9 cellular contexts compared by ENCODE assay signal in genomic region chr15:40054056-40054745, GRCh38. TPM values are rescaled to one million over a fixed set of nuclear protein-coding genes. Genes with fewer than 3 reads are reported as not detected.
DNase-seq lines count a peak whose midpoint lies in the region; ATAC-seq, FAIRE-seq and TF ChIP-seq lines count a peak whose summit lies in the region.
"Had no signal": no experiment of that assay in that cellular context is flagged by ENCODE, and none has a peak within 500 bp of the region (broad histone marks: within the 10 kb centered on the region; RNA-seq: fewer than 3 reads in every experiment).

No MANE protein-coding gene starts in this region.

- peak overlapping the region in 6 of 9 donors; percentile 25 to 91 (median 78) for H3K27ac Mint-ChIP-seq in naive thymus-derived CD4-positive, alpha-beta T cell

- ATAC-seq in GM18867 (IDR thresholded peaks at IDR 0.05; ENCODE audit: unreplicated experiment) (peak; percentile 52), GM21723 (IDR thresholded peaks at IDR 0.05; ENCODE audit: unreplicated experiment) (peak; percentile 51)
- peak; percentile 8 for ATAC-seq in naive thymus-derived CD4-positive, alpha-beta T cell

- peaks cover 0 to 2% (median 0%) of the 10 kb centered on the region in 11 donors for H3K9me3 Mint-ChIP-seq in naive thymus-derived CD4-positive, alpha-beta T cell

- peak overlapping the region; percentile 49; the same call in 1 of the 2 replicates for H3K9ac ChIP-seq in Karpas-422 (ENCODE audit: low read length)

- peaks cover 46 to 84% (median 72%) of the 10 kb centered on the region in 7 donors for H3K4me1 Mint-ChIP-seq in naive thymus-derived CD4-positive, alpha-beta T cell

- H3K36me3 ChIP-seq in Karpas-422 (ENCODE audit: insufficient read depth, low read length), result no peaks in the 10 kb centered on the region
- H3K36me3 ChIP-seq in naive thymus-derived CD4-positive, alpha-beta T cell (ENCODE audit: control insufficient read depth in 2 of 3, insufficient read depth in 3 of 3, low read length in 3 of 3), result no peaks in the 10 kb centered on the region
- no peaks in the 10 kb centered on the region for H3K36me3 ChIP-seq in H7 (replicated peaks; ENCODE audit: control insufficient read depth, insufficient read depth, low read length)

- no peaks in the 10 kb centered on the region for H3K9me2 ChIP-seq in Karpas-422 (replicated peaks; ENCODE audit: insufficient read depth, low read length)

- peaks cover 10% of the 10 kb centered on the region; the same call in 1 of the 2 replicates for H4K20me1 ChIP-seq in Karpas-422 (ENCODE audit: insufficient read depth, low read depth, low read length)

- H3K4me2 ChIP-seq in Karpas-422 (ENCODE audit: low read depth, low read length, poor library complexity, severe bottlenecking), result peak overlapping the region; percentile 20

- DNase-seq in Karpas-422 (no peak), H7 (no peak), EL (no peak), NCI-H2171 (lab: John Stamatoyannopoulos, UW) (no peak), GM12891 (ENCODE audit: insufficient read length, low spot score) (no peak)
- DNase-seq in naive thymus-derived CD4-positive, alpha-beta T cell, result no peak

- CTCF ChIA-PET in naive thymus-derived CD4-positive, alpha-beta T cell (lab: Charles Lee), result interaction anchor here (0.6 to 1.2 kb wide), 2 partner anchors 51 kb away, joined by 3 to 5 read pairs; no protein-coding TSS in a partner anchor

- no peak for FAIRE-seq in GM12891 (lab: Jason Lieb, UNC)
- FAIRE-seq: astrocyte had no signal

- TF ChIP-seq POLR2A in GM12891 (IDR thresholded peaks at IDR 0.05; ENCODE audit: low read depth, low read length), result no peak

- H3K4me3 ChIP-seq in Karpas-422 (ENCODE audit: low read length) (no peak overlapping the region; the same call in 1 of the 2 replicates), H7 (ENCODE audit: insufficient read depth, low read depth, low read length) (no peak overlapping the region)
- H3K4me3 ChIP-seq in naive thymus-derived CD4-positive, alpha-beta T cell (ENCODE audit: low read length), result no peak overlapping the region

- no peaks in the 10 kb centered on the region for H3K27me3 Mint-ChIP-seq in naive thymus-derived CD4-positive, alpha-beta T cell

- no peaks in the 10 kb centered on the region for H3K9me3 ChIP-seq in Karpas-422 (ENCODE audit: low read length)
- H3K9me3 ChIP-seq in naive thymus-derived CD4-positive, alpha-beta T cell (ENCODE audit: control insufficient read depth in 2 of 3, low read length in 3 of 3), result no peaks in the 10 kb centered on the region

- H3K4me1 ChIP-seq in Karpas-422 (ENCODE audit: low read length), result peaks cover 22% of the 10 kb centered on the region
- H3K4me1 ChIP-seq in naive thymus-derived CD4-positive, alpha-beta T cell (ENCODE audit: control insufficient read depth in 2 of 2, insufficient read depth in 2 of 2, low read length in 2 of 2), result peaks cover 37 to 50% of the 10 kb centered on the region in 2 donors

- H2AFZ ChIP-seq in Karpas-422 (ENCODE audit: low read length), result no peak overlapping the region

- no peaks in the 10 kb centered on the region for H3K79me2 ChIP-seq in Karpas-422 (ENCODE audit: low read length)

- no peak overlapping the region for H3K27ac ChIP-seq in Karpas-422 (ENCODE audit: low read length)
- H3K27ac ChIP-seq in naive thymus-derived CD4-positive, alpha-beta T cell (ENCODE audit: low read depth, low read length), result no peak overlapping the region

- POLR2A ChIA-PET in naive thymus-derived CD4-positive, alpha-beta T cell (lab: Charles Lee), result interaction anchor here (1.1 to 1.9 kb wide), 2 partner anchors 10 to 44 kb away, joined by 3 to 7 read pairs; no protein-coding TSS in a partner anchor

- H3K27me3 ChIP-seq in Karpas-422 (ENCODE audit: low read length) (no peaks in the 10 kb centered on the region), H7 (ENCODE audit: control insufficient read depth, insufficient read depth, low read length) (no peaks in the 10 kb centered on the region)
- H3K27me3 ChIP-seq in naive thymus-derived CD4-positive, alpha-beta T cell (ENCODE audit: control insufficient read depth in 2 of 2, insufficient read depth in 2 of 2, low read length in 2 of 2), result no peaks in the 10 kb centered on the region

- intact Hi-C loops in naive thymus-derived CD4-positive, alpha-beta T cell (cut with micrococcal nuclease), result loop anchor here in 1 of 2 donors (1.0 kb wide), 1 partner anchor 44 kb away; no protein-coding TSS in a partner anchor

- peak overlapping the region in 9 of 10 donors; percentile 25 to 85 (median 76) for H3K4me3 Mint-ChIP-seq in naive thymus-derived CD4-positive, alpha-beta T cell

- H3K36me3 Mint-ChIP-seq in naive thymus-derived CD4-positive, alpha-beta T cell, result peaks cover 3 to 21% (median 4%) of the 10 kb centered on the region in 5 donors

TF ChIP-seq in GM12891, 5 proteins besides CTCF, POLR2A, EP300 and RAD21:
- TF ChIP-seq POLR2AphosphoS5 (IDR thresholded peaks at IDR 0.05; ENCODE audit: low read depth, low read length) (no peak), SPI1 (IDR thresholded peaks at IDR 0.05; ENCODE audit: low read depth, low read length) (no peak), POU2F2 (IDR thresholded peaks at IDR 0.05; ENCODE audit: low read depth, low read length) (no peak), PAX5 (IDR thresholded peaks at IDR 0.05; ENCODE audit: insufficient read depth, low read length, severe bottlenecking) (no peak), TAF1 (IDR thresholded peaks at IDR 0.05; ENCODE audit: low read depth, low read length) (no peak)
TF ChIP-seq in GM12891: peak in this region for 0.

RNA-seq across cellular contexts. Expression of gene SRP14, which starts 15.2 kb away (rescaled TPM):
- total RNA-seq in Karpas-422 (2014; rRNA removed; shearing (Covaris generic); ENCODE audit: low replicate concordance), result 232 and 427 TPM in 2 replicates
- total RNA-seq in naive thymus-derived CD4-positive, alpha-beta T cell, result 100 to 1,000 TPM in 4 of 5 experiments, 10 to 100 TPM in 1; 92.1 to 157 (median 111) TPM
- 100 to 1,000 TPM; 787 to 963 TPM for polyA plus RNA-seq in naive thymus-derived CD4-positive, alpha-beta T cell
- 148 and 156 TPM in 2 replicates for total RNA-seq in H7 (2014; rRNA removed; shearing (Covaris generic))
- 340 TPM for polyA plus RNA-seq in GM12891 (2012; ENCODE audit: low read depth, missing spikeins)

RNA-seq across cellular contexts. Expression of gene BMF, which starts 54.5 kb away (rescaled TPM):
- 3.0 and 5.4 TPM in 2 replicates for total RNA-seq in Karpas-422 (2014; rRNA removed; shearing (Covaris generic); ENCODE audit: low replicate concordance)
- total RNA-seq in naive thymus-derived CD4-positive, alpha-beta T cell, result 10 to 100 TPM in 4 of 5 experiments, 1 to 10 TPM in 1; 7.7 to 31.1 (median 19.6) TPM
- 1 to 10 TPM; 1.5 to 2.9 TPM for polyA plus RNA-seq in naive thymus-derived CD4-positive, alpha-beta T cell
- total RNA-seq in H7 (2014; rRNA removed; shearing (Covaris generic)), result 11.9 and 12.4 TPM in 2 replicates
- 17.7 TPM for polyA plus RNA-seq in GM12891 (2012; ENCODE audit: low read depth, missing spikeins)
